ENCODE assay signal across 1 cellular context in the genomic region with DNA sequence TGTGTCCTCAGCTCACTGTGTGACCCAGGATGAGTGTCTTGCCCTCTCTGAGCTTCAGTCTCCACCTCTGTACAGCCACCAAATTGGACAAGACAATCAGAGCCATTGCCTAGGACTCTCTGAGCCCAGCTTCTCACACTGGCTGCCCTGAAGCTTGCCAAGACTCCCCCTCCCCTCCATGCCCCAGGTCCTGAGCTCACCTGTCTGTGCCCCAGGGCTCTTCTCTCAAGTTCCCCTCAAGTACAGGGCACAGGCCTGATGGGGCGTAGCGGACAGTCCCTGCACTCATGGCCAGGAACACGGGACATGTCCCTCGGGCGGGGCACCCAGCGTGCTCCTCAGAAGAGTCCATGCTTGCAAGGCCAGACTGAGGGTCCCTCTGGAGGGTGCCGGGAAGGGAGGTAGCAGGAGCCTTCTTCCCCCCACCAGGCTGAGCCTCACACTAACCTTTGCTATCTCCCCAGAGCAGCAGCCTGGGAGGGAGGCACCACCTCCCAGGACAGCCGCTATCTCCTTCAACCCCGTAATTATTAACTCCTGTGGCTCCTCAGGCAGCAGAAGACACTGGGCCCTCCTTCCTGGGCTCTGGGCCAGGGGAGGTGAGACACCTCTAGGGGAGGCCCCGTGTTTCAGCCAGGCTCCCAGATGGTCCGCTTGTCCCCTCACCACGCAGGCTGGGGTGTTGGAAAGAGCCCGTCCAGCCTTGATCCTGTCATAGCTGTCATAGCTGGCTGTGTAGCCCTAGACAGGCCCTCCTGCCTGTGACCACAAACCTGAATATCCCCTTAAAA.
TF ChIP-seq lines count a peak whose summit lies in the region.

No MANE protein-coding gene starts in this region.

TF ChIP-seq in K562, 482 proteins besides CTCF, POLR2A, EP300 and RAD21 (continued from another document and continues in another):
- TF ChIP-seq PPARD (CRISPR knock-in tag; IDR thresholded peaks at IDR 0.05) (no peak), MEF2D (tag; conservative IDR thresholded peaks at IDR 0.05; ENCODE audit: low read depth) (no peak), STAT5A (IDR thresholded peaks at IDR 0.05; ENCODE audit: borderline replicate concordance, low read length) (peak; percentile 81), DIDO1 (tag; IDR thresholded peaks at IDR 0.05; ENCODE audit: low read depth) (no peak), TAF9B (IDR thresholded peaks at IDR 0.05; ENCODE audit: partially characterized antibody) (no peak), L3MBTL2 (IDR thresholded peaks at IDR 0.05) (peak; percentile 74), ZNF644 (tag; IDR thresholded peaks at IDR 0.05; ENCODE audit: low read depth) (no peak), IRF2 (CRISPR knock-in tag; IDR thresholded peaks at IDR 0.05) (no peak), TCFL5 (CRISPR knock-in tag; conservative IDR thresholded peaks at IDR 0.05) (no peak), ARHGAP35 (IDR thresholded peaks at IDR 0.05; ENCODE audit: partially characterized antibody) (no peak), NFE2 (IDR thresholded peaks at IDR 0.05; ENCODE audit: low read depth) (peak; percentile 11; the same call in 1 of the 2 replicates), ZNF23 (CRISPR knock-in tag; IDR thresholded peaks at IDR 0.05) (no peak), SRSF3 (IDR thresholded peaks at IDR 0.05; ENCODE audit: insufficient read depth, low read length) (no peak), BRCA1 (IDR thresholded peaks at IDR 0.05) (no peak), BRCA1 (CRISPR knock-in tag; IDR thresholded peaks at IDR 0.05) (no peak), NFXL1 (CRISPR knock-in tag; IDR thresholded peaks at IDR 0.05) (no peak), SRSF7 (optimal IDR thresholded peaks at IDR 0.05; ENCODE audit: low read depth, low read length) (no peak), HDAC3 (IDR thresholded peaks at IDR 0.05; ENCODE audit: borderline replicate concordance, partially characterized antibody) (no peak), ZNF232 (CRISPR knock-in tag; IDR thresholded peaks at IDR 0.05) (no peak), NFRKB (IDR thresholded peaks at IDR 0.05; ENCODE audit: low read depth) (0 out of 2 replicates have a peak, but pooled peaks have one; percentile 27), ZNF589 (CRISPR knock-in tag; IDR thresholded peaks at IDR 0.05; ENCODE audit: low read depth) (no peak), RBBP5 (IDR thresholded peaks at IDR 0.05; ENCODE audit: borderline replicate concordance, insufficient read depth, low read length, poor library complexity, severe bottlenecking) (peak; percentile 51), ZNF124 (CRISPR knock-in tag; IDR thresholded peaks at IDR 0.05) (no peak), POLR2AphosphoS5 (IDR thresholded peaks at IDR 0.05; ENCODE audit: control insufficient read depth, insufficient read depth, low read depth, low read length) (peak; percentile 95), FOXM1 (IDR thresholded peaks at IDR 0.05; ENCODE audit: low read depth) (peak; percentile 50; the same call in 1 of the 2 replicates), FOXM1 (CRISPR knock-in tag; IDR thresholded peaks at IDR 0.05; ENCODE audit: low read depth) (no peak), NCOR1 (IDR thresholded peaks at IDR 0.05) (peak; percentile 93), FOXK1 (CRISPR knock-in tag; IDR thresholded peaks at IDR 0.05; ENCODE audit: borderline replicate concordance) (no peak), ZNF354B (CRISPR knock-in tag; IDR thresholded peaks at IDR 0.05) (no peak), BHLHE40 (IDR thresholded peaks at IDR 0.05; ENCODE audit: low read length) (peak; percentile 58), PRMT5 (CRISPR knock-in tag; IDR thresholded peaks at IDR 0.05) (no peak), ZNF668 (CRISPR knock-in tag; IDR thresholded peaks at IDR 0.05) (no peak), MAFG (tag; conservative IDR thresholded peaks at IDR 0.05) (no peak), ZKSCAN1 (IDR thresholded peaks at IDR 0.05; ENCODE audit: low read depth, low read length) (peak; percentile 67; the same call in 1 of the 2 replicates), TBL1XR1 (IDR thresholded peaks at IDR 0.05; ENCODE audit: low read length in 2 of 2) (peak; percentile 50 to 58; a peak in 2 of 4 replicates)
- TF ChIP-seq, protein P1, sequence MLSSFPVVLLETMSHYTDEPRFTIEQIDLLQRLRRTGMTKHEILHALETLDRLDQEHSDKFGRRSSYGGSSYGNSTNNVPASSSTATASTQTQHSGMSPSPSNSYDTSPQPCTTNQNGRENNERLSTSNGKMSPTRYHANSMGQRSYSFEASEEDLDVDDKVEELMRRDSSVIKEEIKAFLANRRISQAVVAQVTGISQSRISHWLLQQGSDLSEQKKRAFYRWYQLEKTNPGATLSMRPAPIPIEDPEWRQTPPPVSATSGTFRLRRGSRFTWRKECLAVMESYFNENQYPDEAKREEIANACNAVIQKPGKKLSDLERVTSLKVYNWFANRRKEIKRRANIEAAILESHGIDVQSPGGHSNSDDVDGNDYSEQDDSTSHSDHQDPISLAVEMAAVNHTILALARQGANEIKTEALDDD (IDR thresholded peaks at IDR 0.05) = no peak
- TF ChIP-seq, protein P2, sequence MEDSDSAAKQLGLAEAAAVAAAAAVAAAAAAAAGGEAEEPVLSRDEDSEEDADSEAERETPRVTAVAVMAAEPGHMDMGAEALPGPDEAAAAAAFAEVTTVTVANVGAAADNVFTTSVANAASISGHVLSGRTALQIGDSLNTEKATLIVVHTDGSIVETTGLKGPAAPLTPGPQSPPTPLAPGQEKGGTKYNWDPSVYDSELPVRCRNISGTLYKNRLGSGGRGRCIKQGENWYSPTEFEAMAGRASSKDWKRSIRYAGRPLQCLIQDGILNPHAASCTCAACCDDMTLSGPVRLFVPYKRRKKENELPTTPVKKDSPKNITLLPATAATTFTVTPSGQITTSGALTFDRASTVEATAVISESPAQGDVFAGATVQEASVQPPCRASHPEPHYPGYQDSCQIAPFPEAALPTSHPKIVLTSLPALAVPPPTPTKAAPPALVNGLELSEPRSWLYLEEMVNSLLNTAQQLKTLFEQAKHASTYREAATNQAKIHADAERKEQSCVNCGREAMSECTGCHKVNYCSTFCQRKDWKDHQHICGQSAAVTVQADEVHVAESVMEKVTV (CRISPR knock-in tag; IDR thresholded peaks at IDR 0.05) = no peak
- TF ChIP-seq, protein P3, sequence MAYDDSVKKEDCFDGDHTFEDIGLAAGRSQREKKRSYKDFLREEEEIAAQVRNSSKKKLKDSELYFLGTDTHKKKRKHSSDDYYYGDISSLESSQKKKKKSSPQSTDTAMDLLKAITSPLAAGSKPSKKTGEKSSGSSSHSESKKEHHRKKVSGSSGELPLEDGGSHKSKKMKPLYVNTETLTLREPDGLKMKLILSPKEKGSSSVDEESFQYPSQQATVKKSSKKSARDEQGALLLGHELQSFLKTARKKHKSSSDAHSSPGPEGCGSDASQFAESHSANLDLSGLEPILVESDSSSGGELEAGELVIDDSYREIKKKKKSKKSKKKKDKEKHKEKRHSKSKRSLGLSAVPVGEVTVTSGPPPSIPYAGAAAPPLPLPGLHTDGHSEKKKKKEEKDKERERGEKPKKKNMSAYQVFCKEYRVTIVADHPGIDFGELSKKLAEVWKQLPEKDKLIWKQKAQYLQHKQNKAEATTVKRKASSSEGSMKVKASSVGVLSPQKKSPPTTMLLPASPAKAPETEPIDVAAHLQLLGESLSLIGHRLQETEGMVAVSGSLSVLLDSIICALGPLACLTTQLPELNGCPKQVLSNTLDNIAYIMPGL (CRISPR knock-in tag; IDR thresholded peaks at IDR 0.05) = peak; percentile 67; the same call in 1 of the 2 replicates
- TF ChIP-seq, protein P4, sequence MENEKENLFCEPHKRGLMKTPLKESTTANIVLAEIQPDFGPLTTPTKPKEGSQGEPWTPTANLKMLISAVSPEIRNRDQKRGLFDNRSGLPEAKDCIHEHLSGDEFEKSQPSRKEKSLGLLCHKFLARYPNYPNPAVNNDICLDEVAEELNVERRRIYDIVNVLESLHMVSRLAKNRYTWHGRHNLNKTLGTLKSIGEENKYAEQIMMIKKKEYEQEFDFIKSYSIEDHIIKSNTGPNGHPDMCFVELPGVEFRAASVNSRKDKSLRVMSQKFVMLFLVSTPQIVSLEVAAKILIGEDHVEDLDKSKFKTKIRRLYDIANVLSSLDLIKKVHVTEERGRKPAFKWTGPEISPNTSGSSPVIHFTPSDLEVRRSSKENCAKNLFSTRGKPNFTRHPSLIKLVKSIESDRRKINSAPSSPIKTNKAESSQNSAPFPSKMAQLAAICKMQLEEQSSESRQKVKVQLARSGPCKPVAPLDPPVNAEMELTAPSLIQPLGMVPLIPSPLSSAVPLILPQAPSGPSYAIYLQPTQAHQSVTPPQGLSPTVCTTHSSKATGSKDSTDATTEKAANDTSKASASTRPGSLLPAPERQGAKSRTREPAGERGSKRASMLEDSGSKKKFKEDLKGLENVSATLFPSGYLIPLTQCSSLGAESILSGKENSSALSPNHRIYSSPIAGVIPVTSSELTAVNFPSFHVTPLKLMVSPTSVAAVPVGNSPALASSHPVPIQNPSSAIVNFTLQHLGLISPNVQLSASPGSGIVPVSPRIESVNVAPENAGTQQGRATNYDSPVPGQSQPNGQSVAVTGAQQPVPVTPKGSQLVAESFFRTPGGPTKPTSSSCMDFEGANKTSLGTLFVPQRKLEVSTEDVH (IDR thresholded peaks at IDR 0.05; ENCODE audit: low read depth, partially characterized antibody) = no peak
- TF ChIP-seq, protein P5, sequence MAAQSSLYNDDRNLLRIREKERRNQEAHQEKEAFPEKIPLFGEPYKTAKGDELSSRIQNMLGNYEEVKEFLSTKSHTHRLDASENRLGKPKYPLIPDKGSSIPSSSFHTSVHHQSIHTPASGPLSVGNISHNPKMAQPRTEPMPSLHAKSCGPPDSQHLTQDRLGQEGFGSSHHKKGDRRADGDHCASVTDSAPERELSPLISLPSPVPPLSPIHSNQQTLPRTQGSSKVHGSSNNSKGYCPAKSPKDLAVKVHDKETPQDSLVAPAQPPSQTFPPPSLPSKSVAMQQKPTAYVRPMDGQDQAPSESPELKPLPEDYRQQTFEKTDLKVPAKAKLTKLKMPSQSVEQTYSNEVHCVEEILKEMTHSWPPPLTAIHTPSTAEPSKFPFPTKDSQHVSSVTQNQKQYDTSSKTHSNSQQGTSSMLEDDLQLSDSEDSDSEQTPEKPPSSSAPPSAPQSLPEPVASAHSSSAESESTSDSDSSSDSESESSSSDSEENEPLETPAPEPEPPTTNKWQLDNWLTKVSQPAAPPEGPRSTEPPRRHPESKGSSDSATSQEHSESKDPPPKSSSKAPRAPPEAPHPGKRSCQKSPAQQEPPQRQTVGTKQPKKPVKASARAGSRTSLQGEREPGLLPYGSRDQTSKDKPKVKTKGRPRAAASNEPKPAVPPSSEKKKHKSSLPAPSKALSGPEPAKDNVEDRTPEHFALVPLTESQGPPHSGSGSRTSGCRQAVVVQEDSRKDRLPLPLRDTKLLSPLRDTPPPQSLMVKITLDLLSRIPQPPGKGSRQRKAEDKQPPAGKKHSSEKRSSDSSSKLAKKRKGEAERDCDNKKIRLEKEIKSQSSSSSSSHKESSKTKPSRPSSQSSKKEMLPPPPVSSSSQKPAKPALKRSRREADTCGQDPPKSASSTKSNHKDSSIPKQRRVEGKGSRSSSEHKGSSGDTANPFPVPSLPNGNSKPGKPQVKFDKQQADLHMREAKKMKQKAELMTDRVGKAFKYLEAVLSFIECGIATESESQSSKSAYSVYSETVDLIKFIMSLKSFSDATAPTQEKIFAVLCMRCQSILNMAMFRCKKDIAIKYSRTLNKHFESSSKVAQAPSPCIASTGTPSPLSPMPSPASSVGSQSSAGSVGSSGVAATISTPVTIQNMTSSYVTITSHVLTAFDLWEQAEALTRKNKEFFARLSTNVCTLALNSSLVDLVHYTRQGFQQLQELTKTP (IDR thresholded peaks at IDR 0.05; ENCODE audit: low read depth in 1 of 2, partially characterized antibody in 2 of 2) = no peak
- TF ChIP-seq, protein P6, sequence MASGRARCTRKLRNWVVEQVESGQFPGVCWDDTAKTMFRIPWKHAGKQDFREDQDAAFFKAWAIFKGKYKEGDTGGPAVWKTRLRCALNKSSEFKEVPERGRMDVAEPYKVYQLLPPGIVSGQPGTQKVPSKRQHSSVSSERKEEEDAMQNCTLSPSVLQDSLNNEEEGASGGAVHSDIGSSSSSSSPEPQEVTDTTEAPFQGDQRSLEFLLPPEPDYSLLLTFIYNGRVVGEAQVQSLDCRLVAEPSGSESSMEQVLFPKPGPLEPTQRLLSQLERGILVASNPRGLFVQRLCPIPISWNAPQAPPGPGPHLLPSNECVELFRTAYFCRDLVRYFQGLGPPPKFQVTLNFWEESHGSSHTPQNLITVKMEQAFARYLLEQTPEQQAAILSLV (tag; IDR thresholded peaks at IDR 0.05) = no peak
- TF ChIP-seq, protein P7, sequence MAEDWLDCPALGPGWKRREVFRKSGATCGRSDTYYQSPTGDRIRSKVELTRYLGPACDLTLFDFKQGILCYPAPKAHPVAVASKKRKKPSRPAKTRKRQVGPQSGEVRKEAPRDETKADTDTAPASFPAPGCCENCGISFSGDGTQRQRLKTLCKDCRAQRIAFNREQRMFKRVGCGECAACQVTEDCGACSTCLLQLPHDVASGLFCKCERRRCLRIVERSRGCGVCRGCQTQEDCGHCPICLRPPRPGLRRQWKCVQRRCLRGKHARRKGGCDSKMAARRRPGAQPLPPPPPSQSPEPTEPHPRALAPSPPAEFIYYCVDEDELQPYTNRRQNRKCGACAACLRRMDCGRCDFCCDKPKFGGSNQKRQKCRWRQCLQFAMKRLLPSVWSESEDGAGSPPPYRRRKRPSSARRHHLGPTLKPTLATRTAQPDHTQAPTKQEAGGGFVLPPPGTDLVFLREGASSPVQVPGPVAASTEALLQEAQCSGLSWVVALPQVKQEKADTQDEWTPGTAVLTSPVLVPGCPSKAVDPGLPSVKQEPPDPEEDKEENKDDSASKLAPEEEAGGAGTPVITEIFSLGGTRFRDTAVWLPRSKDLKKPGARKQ (CRISPR knock-in tag; IDR thresholded peaks at IDR 0.05) = no peak
- TF ChIP-seq, protein P8, sequence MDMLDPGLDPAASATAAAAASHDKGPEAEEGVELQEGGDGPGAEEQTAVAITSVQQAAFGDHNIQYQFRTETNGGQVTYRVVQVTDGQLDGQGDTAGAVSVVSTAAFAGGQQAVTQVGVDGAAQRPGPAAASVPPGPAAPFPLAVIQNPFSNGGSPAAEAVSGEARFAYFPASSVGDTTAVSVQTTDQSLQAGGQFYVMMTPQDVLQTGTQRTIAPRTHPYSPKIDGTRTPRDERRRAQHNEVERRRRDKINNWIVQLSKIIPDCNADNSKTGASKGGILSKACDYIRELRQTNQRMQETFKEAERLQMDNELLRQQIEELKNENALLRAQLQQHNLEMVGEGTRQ (CRISPR knock-in tag; IDR thresholded peaks at IDR 0.05) = no peak
- TF ChIP-seq, protein P9, sequence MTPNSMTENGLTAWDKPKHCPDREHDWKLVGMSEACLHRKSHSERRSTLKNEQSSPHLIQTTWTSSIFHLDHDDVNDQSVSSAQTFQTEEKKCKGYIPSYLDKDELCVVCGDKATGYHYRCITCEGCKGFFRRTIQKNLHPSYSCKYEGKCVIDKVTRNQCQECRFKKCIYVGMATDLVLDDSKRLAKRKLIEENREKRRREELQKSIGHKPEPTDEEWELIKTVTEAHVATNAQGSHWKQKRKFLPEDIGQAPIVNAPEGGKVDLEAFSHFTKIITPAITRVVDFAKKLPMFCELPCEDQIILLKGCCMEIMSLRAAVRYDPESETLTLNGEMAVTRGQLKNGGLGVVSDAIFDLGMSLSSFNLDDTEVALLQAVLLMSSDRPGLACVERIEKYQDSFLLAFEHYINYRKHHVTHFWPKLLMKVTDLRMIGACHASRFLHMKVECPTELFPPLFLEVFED (CRISPR knock-in tag; conservative IDR thresholded peaks at IDR 0.05) = no peak
